ENCODE assay signal across 26 cellular contexts in genomic region chr11:91230647-91231046, GRCh38.
DNase-seq lines count a peak whose midpoint lies in the region; ATAC-seq and TF ChIP-seq lines count a peak whose summit lies in the region.
"Had no signal": no experiment of that assay in that cellular context is flagged by ENCODE, and none has a peak within 500 bp of the region (broad histone marks: within the 10 kb centered on the region; RNA-seq: fewer than 3 reads in every experiment).

No MANE protein-coding gene starts in this region.

- no peaks in the 10 kb centered on the region for H3K27me3 Mint-ChIP-seq in stimulated activated naive B cell treated with anti-CD40 and anti-IgM and Interleukin-4, amounts not matched to agents 10 μg/mL and 1 μg/mL and 100 μg/mL, for 72 hours
- H3K27me3 Mint-ChIP-seq: activated CD4-positive, alpha-beta memory T cell treated with anti-CD3 and anti-CD28 coated beads for 36 hours; brain had no signal

- no peak overlapping the region for H3K4me3 Mint-ChIP-seq in stimulated activated naive B cell treated with anti-CD40 and anti-IgM and Interleukin-4, amounts not matched to agents 10 μg/mL and 1 μg/mL and 100 μg/mL, for 72 hours
- H3K4me3 Mint-ChIP-seq: activated CD4-positive, alpha-beta memory T cell treated with anti-CD3 and anti-CD28 coated beads for 36 hours; brain; natural killer cell had no signal

- peaks cover 4% of the 10 kb centered on the region in 2 donors for H3K9me3 Mint-ChIP-seq in stimulated activated naive B cell treated with anti-CD40 and anti-IgM and Interleukin-4, amounts not matched to agents 10 μg/mL and 1 μg/mL and 100 μg/mL, for 72 hours

- DNase-seq in DMS53 (lab: John Stamatoyannopoulos, UW) (peak; percentile 52), DMS79 treated with DMSO at 0.1 percent for 48 hours (lab: John Stamatoyannopoulos, UW) (peak; percentile 72), SW480 (ENCODE audit: low spot score) (peak; percentile 5), iPS-NIHi11 (ENCODE audit: low spot score) (peak; percentile 28), erythroblast (lab: John Stamatoyannopoulos, UW) (no peak)
- DNase-seq in stimulated activated naive B cell treated with anti-CD40 and anti-IgM and Interleukin-4, amounts not matched to agents 10 μg/mL and 1 μg/mL and 100 μg/mL, for 72 hours, result no peak
- DNase-seq in effector memory CD4-positive, alpha-beta T cell, result no peak
- DNase-seq: activated CD4-positive, alpha-beta memory T cell treated with anti-CD3 and anti-CD28 coated beads for 36 hours; activated CD4-positive, CD25-positive, alpha-beta regulatory T cell treated with anti-CD3 and anti-CD28 coated beads, Interleukin-2, amount 50 U/mL, for 72 hours; activated CD8-positive, alpha-beta memory T cell treated with anti-CD3 and anti-CD28 coated beads, Interleukin-2, amount 50 U/mL, for 4 hours; activated naive CD4-positive, alpha-beta T cell treated with Interleukin-2 at 50 U/mL for 16 hours; DMS153; natural killer cell; NCI-H2081 treated with DMSO at 0.1 percent for 48 hours; NCI-H524 treated with DMSO at 0.1 percent for 48 hours; occipital lobe; OCI-M1; sigmoid colon; SK-N-SH; stimulated activated CD4-positive, alpha-beta T cell treated with anti-CD3 and anti-CD28 coated beads, Interleukin-4, amount 100 ng/mL, for 1 hour; thyroid gland had no signal

- H3K4me1 ChIP-seq in effector memory CD4-positive, alpha-beta T cell (ENCODE audit: control insufficient read depth, insufficient read depth, low read length, poor library complexity, severe bottlenecking), result no peaks in the 10 kb centered on the region
- H3K4me1 ChIP-seq: prostate gland, thyroid gland had no signal

- no peak overlapping the region for H3K27ac Mint-ChIP-seq in stimulated activated naive B cell treated with anti-CD40 and anti-IgM and Interleukin-4, amounts not matched to agents 10 μg/mL and 1 μg/mL and 100 μg/mL, for 72 hours
- H3K27ac Mint-ChIP-seq: activated CD4-positive, alpha-beta memory T cell treated with anti-CD3 and anti-CD28 coated beads for 36 hours; brain; natural killer cell had no signal

- no peak for TF ChIP-seq POLR2A in erythroblast (IDR thresholded peaks at IDR 0.05; ENCODE audit: low read length)

- no peaks in the 10 kb centered on the region for H3K27me3 ChIP-seq in effector memory CD4-positive, alpha-beta T cell (replicated peaks; ENCODE audit: control insufficient read depth, insufficient read depth, low read length, poor library complexity, severe bottlenecking)
- H3K27me3 ChIP-seq: sigmoid colon, thyroid gland had no signal

- H3K36me3 Mint-ChIP-seq in stimulated activated naive B cell treated with anti-CD40 and anti-IgM and Interleukin-4, amounts not matched to agents 10 μg/mL and 1 μg/mL and 100 μg/mL, for 72 hours, result no peaks in the 10 kb centered on the region
- H3K36me3 Mint-ChIP-seq: activated CD4-positive, alpha-beta memory T cell treated with anti-CD3 and anti-CD28 coated beads for 36 hours; brain; natural killer cell had no signal

- H3K4me3 ChIP-seq in effector memory CD4-positive, alpha-beta T cell (ENCODE audit: insufficient read depth, low read depth, low read length, poor library complexity, severe bottlenecking), result no peak overlapping the region
- H3K4me3 ChIP-seq: lung, prostate gland, sigmoid colon, thyroid gland had no signal

- no peaks in the 10 kb centered on the region for H3K9me3 ChIP-seq in effector memory CD4-positive, alpha-beta T cell (ENCODE audit: control insufficient read depth, low read length)
- H3K9me3 ChIP-seq: prostate gland, sigmoid colon, SK-N-SH, thyroid gland had no signal

- no peak for ATAC-seq in stimulated activated naive B cell treated with anti-CD40 and anti-IgM and Interleukin-4, amounts not matched to agents 10 μg/mL and 1 μg/mL and 100 μg/mL, for 72 hours (replicated peaks)
- ATAC-seq: HepG2, natural killer cell had no signal

- no peaks in the 10 kb centered on the region for H3K36me3 ChIP-seq in effector memory CD4-positive, alpha-beta T cell (ENCODE audit: control insufficient read depth, insufficient read depth, low read length)
- H3K36me3 ChIP-seq: prostate gland, sigmoid colon, thyroid gland had no signal

- H3K27ac ChIP-seq in effector memory CD4-positive, alpha-beta T cell (ENCODE audit: insufficient read depth, low read length, poor library complexity, severe bottlenecking), result no peak overlapping the region
- H3K27ac ChIP-seq: prostate gland, RWPE1, thyroid gland had no signal

- no peaks in the 10 kb centered on the region for H3K4me1 Mint-ChIP-seq in stimulated activated naive B cell treated with anti-CD40 and anti-IgM and Interleukin-4, amounts not matched to agents 10 μg/mL and 1 μg/mL and 100 μg/mL, for 72 hours
- H3K4me1 Mint-ChIP-seq: brain, natural killer cell had no signal

Comparison
In these comparisons a context has a peak if more than half of its experiments do, and no peak if none do; other contexts are left out.
1. DNase-seq: peak in DMS53 (single experiment), DMS79 treated with DMSO at 0.1 percent for 48 hours (single experiment), SW480 (single experiment) and iPS-NIHi11 (single experiment); none in stimulated activated naive B cell treated with anti-CD40 and anti-IgM and Interleukin-4, amounts not matched to agents 10 μg/mL and 1 μg/mL and 100 μg/mL, for 72 hours (single experiment), effector memory CD4-positive, alpha-beta T cell (0 of 3) and erythroblast (0 of 2).